8 cellular contexts compared by ENCODE assay signal in genomic region chr6:37705239-37706051, GRCh38. TPM values are rescaled to one million over a fixed set of nuclear protein-coding genes. Genes with fewer than 3 reads are reported as not detected.
DNase-seq lines count a peak whose midpoint lies in the region; ATAC-seq lines count a peak whose summit lies in the region.

No MANE protein-coding gene starts in this region.

- ATAC-seq in HG02588 (IDR thresholded peaks at IDR 0.05; ENCODE audit: unreplicated experiment), result peak; percentile 60

- DNase-seq in DMS53 treated with DMSO at 0.1 percent for 48 hours (lab: John Stamatoyannopoulos, UW; ENCODE audit: unreplicated experiment) (peak; percentile 47), RPMI7951 (ENCODE audit: low read depth) (peak; percentile 75), germinal center (ENCODE audit: low spot score) (peak; percentile 91), nucleus accumbens (lab: John Stamatoyannopoulos, UW) (peak in 54 of 56 donors; percentile 38 to 90 (median 78)), stromal cell of bone marrow (ENCODE audit: low read depth) (peak; percentile 83), RKO (ENCODE audit: low spot score) (no peak)
- DNase-seq in activated naive CD4-positive, alpha-beta T cell (lab: John Stamatoyannopoulos, UW), result peak; percentile 23 to 69 (median 46)

RNA-seq across cellular contexts. Expression of gene MDGA1, which starts 7.8 kb away (rescaled TPM):
- 4.0 and 4.5 TPM in 2 replicates for total RNA-seq in RPMI7951 (2014; rRNA removed; shearing (Covaris generic))
